22 cellular contexts compared by ENCODE assay signal in genomic region chr13:73133536-73133935, GRCh38.
DNase-seq lines count a peak whose midpoint lies in the region; ATAC-seq and TF ChIP-seq lines count a peak whose summit lies in the region.
"Had no signal": no experiment of that assay in that cellular context is flagged by ENCODE, and none has a peak within 500 bp of the region (broad histone marks: within the 10 kb centered on the region; RNA-seq: fewer than 3 reads in every experiment).

No MANE protein-coding gene starts in this region.

- H3K27me3 ChIP-seq in prostate gland (replicated peaks; ENCODE audit: insufficient read depth) (no peaks in the 10 kb centered on the region), mesendoderm (ENCODE audit: insufficient read depth, low read length, poor library complexity) (no peaks in the 10 kb centered on the region)
- H3K27me3 ChIP-seq: tibial artery had no signal

- H3K56ac ChIP-seq in mesendoderm (ENCODE audit: low read length), result no peak overlapping the region

- no peaks in the 10 kb centered on the region for H3K4me1 ChIP-seq in prostate gland (replicated peaks)
- H3K4me1 ChIP-seq in mesendoderm (ENCODE audit: control insufficient read depth, low read depth, low read length), result no peaks in the 10 kb centered on the region
- H3K4me1 ChIP-seq: lower lobe of right lung, parathyroid adenoma, tibial artery had no signal

- H3K4me2 ChIP-seq in mesendoderm (ENCODE audit: low read length), result no peak overlapping the region

- H3K36me3 ChIP-seq in prostate gland (no peaks in the 10 kb centered on the region), mesendoderm (ENCODE audit: control insufficient read depth, insufficient read depth, low read length) (no peaks in the 10 kb centered on the region)
- H3K36me3 ChIP-seq: lower lobe of right lung, tibial artery had no signal

- H3K9me3 ChIP-seq in prostate gland, result no peaks in the 10 kb centered on the region
- H3K9me3 ChIP-seq: lower lobe of right lung, tibial artery had no signal

- ATAC-seq in activated CD4-positive, alpha-beta T cell treated with anti-CD3 and anti-CD28 coated beads for 36 hours, result no peak
- ATAC-seq: esophagus mucosa; lower lobe of right lung; naive thymus-derived CD4-positive, alpha-beta T cell had no signal

- no peak overlapping the region for H3K23ac ChIP-seq in mesendoderm (ENCODE audit: low read length)

- intact Hi-C loops in prostate gland (cut with DNase I), result no loop called here
- intact Hi-C loops in activated CD4-positive, alpha-beta T cell treated with anti-CD3 and anti-CD28 coated beads for 36 hours (cut with DNase I, micrococcal nuclease), result no loop called here

- H2BK5ac ChIP-seq in mesendoderm (ENCODE audit: low read length), result no peak overlapping the region

- no peak overlapping the region for H3K4ac ChIP-seq in mesendoderm (ENCODE audit: low read depth, low read length)

- 48% methylated on average over 1 of the region's 1 CpG for WGBS in prostate gland
- no CpG with 5 or more reads among the region's 1 CpG for WGBS in mesendoderm (ENCODE audit: extremely low coverage, insufficient coverage, low lambda C conversion rate)

- TF ChIP-seq POLR2A in prostate gland (IDR thresholded peaks at IDR 0.05), result no peak

- H3K27me3 Mint-ChIP-seq in activated CD4-positive, alpha-beta T cell treated with anti-CD3 and anti-CD28 coated beads for 36 hours, result peaks cover 6% of the 10 kb centered on the region
- H3K27me3 Mint-ChIP-seq: naive thymus-derived CD4-positive, alpha-beta T cell had no signal

- no peak overlapping the region for H3K27ac Mint-ChIP-seq in activated CD4-positive, alpha-beta T cell treated with anti-CD3 and anti-CD28 coated beads for 36 hours
- H3K27ac Mint-ChIP-seq: naive thymus-derived CD4-positive, alpha-beta T cell had no signal

- no peak overlapping the region for H3K9ac ChIP-seq in mesendoderm (ENCODE audit: low read length)
- H3K9ac ChIP-seq: parathyroid adenoma had no signal

- no peak overlapping the region for H2BK120ac ChIP-seq in mesendoderm (ENCODE audit: low read depth, low read length)

- TF ChIP-seq CTCF in fibroblast of mammary gland (conservative IDR thresholded peaks at IDR 0.05; ENCODE audit: control insufficient read depth, insufficient read depth, low read depth, low read length) (no peak), prostate gland (IDR thresholded peaks at IDR 0.05) (no peak)

- H4K8ac ChIP-seq in mesendoderm (ENCODE audit: low read depth, low read length), result no peak overlapping the region

- CTCF ChIA-PET in activated CD4-positive, alpha-beta T cell treated with anti-CD3 and anti-CD28 coated beads for 36 hours (lab: Charles Lee), result interaction anchor here (0.7 kb wide), 1 partner anchor 77 kb away, joined by 4 read pairs; no protein-coding TSS in a partner anchor

- H3K18ac ChIP-seq in mesendoderm (ENCODE audit: low read length), result no peak overlapping the region

- H3K36me3 Mint-ChIP-seq in activated CD4-positive, alpha-beta T cell treated with anti-CD3 and anti-CD28 coated beads for 36 hours (ENCODE audit: low read depth), result no peaks in the 10 kb centered on the region
- H3K36me3 Mint-ChIP-seq: naive thymus-derived CD4-positive, alpha-beta T cell had no signal

- no peaks in the 10 kb centered on the region for H3K79me2 ChIP-seq in mesendoderm (ENCODE audit: control insufficient read depth, insufficient read depth, low read length)
- H3K79me2 ChIP-seq: parathyroid adenoma had no signal

- H2AK5ac ChIP-seq in mesendoderm (ENCODE audit: low read length), result no peak overlapping the region

- no peaks in the 10 kb centered on the region for H3K79me1 ChIP-seq in mesendoderm (ENCODE audit: low read length)

- no peak overlapping the region for H2BK15ac ChIP-seq in mesendoderm (replicated peaks; ENCODE audit: low read depth)

- H3K9me3 Mint-ChIP-seq in activated CD4-positive, alpha-beta T cell treated with anti-CD3 and anti-CD28 coated beads for 36 hours (ENCODE audit: low read depth), result peaks cover 4% of the 10 kb centered on the region
- H3K9me3 Mint-ChIP-seq: central memory CD8-positive, alpha-beta T cell had no signal

- H3K4me3 Mint-ChIP-seq in activated CD4-positive, alpha-beta T cell treated with anti-CD3 and anti-CD28 coated beads for 36 hours, result no peak overlapping the region
- H3K4me3 Mint-ChIP-seq: central memory CD8-positive, alpha-beta T cell; naive thymus-derived CD4-positive, alpha-beta T cell had no signal

- H3K4me3 ChIP-seq in fibroblast of mammary gland (ENCODE audit: control insufficient read depth, low read depth, low read length), result no peak overlapping the region
- no peak overlapping the region for H3K4me3 ChIP-seq in prostate gland
- H3K4me3 ChIP-seq in mesendoderm (ENCODE audit: low read length), result no peak overlapping the region
- H3K4me3 ChIP-seq: lower lobe of right lung, tibial artery had no signal

- no peak overlapping the region for H3K27ac ChIP-seq in prostate gland
- no peak overlapping the region for H3K27ac ChIP-seq in mesendoderm (ENCODE audit: low read depth, low read length)
- H3K27ac ChIP-seq: lower lobe of right lung, parathyroid adenoma, tibial artery had no signal

- POLR2A ChIA-PET in activated CD4-positive, alpha-beta T cell treated with anti-CD3 and anti-CD28 coated beads for 36 hours (lab: Charles Lee), result no interaction called here

- H3K4me1 Mint-ChIP-seq in activated CD4-positive, alpha-beta T cell treated with anti-CD3 and anti-CD28 coated beads for 36 hours, result peaks cover 3% of the 10 kb centered on the region
- H3K4me1 Mint-ChIP-seq: central memory CD8-positive, alpha-beta T cell; naive thymus-derived CD4-positive, alpha-beta T cell had no signal

- no peak overlapping the region for H4K5ac ChIP-seq in mesendoderm (ENCODE audit: low read length)

- DNase-seq in GM03348 (ENCODE audit: low spot score), result peak; percentile 18
- peak; percentile 40 for DNase-seq in NCI-H226
- peak; percentile 38 for DNase-seq in fibroblast of mammary gland (ENCODE audit: low read depth)
- peak; percentile 42 for DNase-seq in prostate gland (ENCODE audit: low spot score)
- DNase-seq in activated CD4-positive, alpha-beta T cell treated with anti-CD3 and anti-CD28 coated beads for 36 hours, result no peak
- DNase-seq in mesendoderm, result no peak
- no peak for DNase-seq in NCI-H524 (lab: John Stamatoyannopoulos, UW)
- DNase-seq in OCI-M1 (lab: John Stamatoyannopoulos, UW), result no peak
- DNase-seq: activated CD4-positive, alpha-beta T cell treated with anti-CD3 and anti-CD28 coated beads, Interleukin-2, amount 50 U/mL, for 4 hours; AML-193; amygdala; lower lobe of right lung; MV-4-11; naive thymus-derived CD4-positive, alpha-beta T cell; NCI-H1930; NCI-H446; stimulated activated CD4-positive, alpha-beta T cell treated with anti-CD3 and anti-CD28 coated beads, Interleukin-1b, Interleukin-23, amount 100 ng/mL, for 48 hours; stimulated activated naive CD4-positive, alpha-beta T cell treated with Interleukin-2 at 50 U/mL for 16 hours; tibial artery had no signal

Comparison
In these comparisons a context has a peak if more than half of its experiments do, and no peak if none do; other contexts are left out.
1. DNase-seq: peak in GM03348 (single experiment), NCI-H226 (single experiment), fibroblast of mammary gland (single experiment) and prostate gland (single experiment); none in activated CD4-positive, alpha-beta T cell treated with anti-CD3 and anti-CD28 coated beads for 36 hours (single experiment), mesendoderm (single experiment), NCI-H524 (0 of 2) and OCI-M1 (single experiment).